In genomic region chr11:33942954-33943353, GRCh38 we compare ENCODE assay signal across 9 cellular contexts. TPM values are rescaled to one million over a fixed set of nuclear protein-coding genes. Genes with fewer than 3 reads are reported as not detected.
A peak's percentile ranks its signal among the peaks of the same experiment; 100 is the strongest.
DNase-seq lines count a peak whose midpoint lies in the region; ATAC-seq, FAIRE-seq and TF ChIP-seq lines count a peak whose summit lies in the region.
"Had no signal": no experiment of that assay in that cellular context is flagged by ENCODE, and none has a peak within 500 bp of the region (broad histone marks: within the 10 kb centered on the region; RNA-seq: fewer than 3 reads in every experiment).

No MANE protein-coding gene starts in this region.

- in situ Hi-C loops in brain microvascular endothelial cell (cut with HindIII; ENCODE audit: low pct_ligation_motif_present, low sequenced_read_pairs), result no loop called here

- TF ChIP-seq POLR2A in GM15510 (IDR thresholded peaks at IDR 0.05; ENCODE audit: borderline replicate concordance, extremely low read depth, insufficient read length) (peak; percentile 11), esophagus squamous epithelium (IDR thresholded peaks at IDR 0.05) (no peak)

- 12 to 14% methylated on average over 4 of the region's 4 CpGs for WGBS in esophagus squamous epithelium, 2 donors

- peaks cover 0 to 40% (median 7%) of the 10 kb centered on the region in 3 donors for H3K4me1 ChIP-seq in esophagus squamous epithelium

- H3K27me3 ChIP-seq in brain microvascular endothelial cell (replicated peaks) (no peaks in the 10 kb centered on the region), esophagus squamous epithelium (no peaks in the 10 kb centered on the region)

- ATAC-seq in HG02852 (IDR thresholded peaks at IDR 0.05; ENCODE audit: unreplicated experiment), result peak; percentile 75

- intact Hi-C loops in esophagus squamous epithelium (cut with DNase I), result no loop called here

- no peak for FAIRE-seq in HTR-8/SVneo (lab: Jason Lieb, UNC)
- FAIRE-seq: TTC549 had no signal

- no peaks in the 10 kb centered on the region for H3K9me3 ChIP-seq in esophagus squamous epithelium

- DNase-seq in brain microvascular endothelial cell (peak; percentile 90), pons (ENCODE audit: low spot score) (peak; percentile 48), NCI-H524 (lab: John Stamatoyannopoulos, UW) (no peak), esophagus squamous epithelium (lab: John Stamatoyannopoulos, UW) (no peak), HTR-8/SVneo (ENCODE audit: insufficient read length, low spot score) (no peak)
- DNase-seq in effector CD8-positive, alpha-beta T cell (lab: John Stamatoyannopoulos, UW), result no peak

- H3K36me3 ChIP-seq in brain microvascular endothelial cell (replicated peaks) (no peaks in the 10 kb centered on the region), esophagus squamous epithelium (no peaks in the 10 kb centered on the region)

- H3K4me3 ChIP-seq in brain microvascular endothelial cell (ENCODE audit: low read depth, low read length) (no peak overlapping the region), esophagus squamous epithelium (no peak overlapping the region)

- peak; percentile 6 for TF ChIP-seq CTCF in brain microvascular endothelial cell (IDR thresholded peaks at IDR 0.05; ENCODE audit: low read depth, low read length, missing control alignments)
- TF ChIP-seq CTCF in esophagus squamous epithelium (IDR thresholded peaks at IDR 0.05), result no peak

- H3K27ac ChIP-seq in brain microvascular endothelial cell (peak overlapping the region; percentile 94), esophagus squamous epithelium (peak overlapping the region in 1 of 4 donors; percentile 48)

RNA-seq across cellular contexts. Expression of gene LMO2, which starts 51.1 kb away (rescaled TPM):
- total RNA-seq in esophagus squamous epithelium, result 10 to 100 TPM in 2 of 4 donors, 1 to 10 TPM in 2; 7.0 to 18.9 (median 13.3) TPM

Comparison
In these comparisons a context has a peak if more than half of its experiments do, and no peak if none do; other contexts are left out.
1. DNase-seq: peak in brain microvascular endothelial cell (single experiment) and pons (single experiment); none in NCI-H524 (0 of 2), esophagus squamous epithelium (single experiment), effector CD8-positive, alpha-beta T cell (single experiment) and HTR-8/SVneo (single experiment).